9 cellular contexts compared by ENCODE assay signal in the genomic region with DNA sequence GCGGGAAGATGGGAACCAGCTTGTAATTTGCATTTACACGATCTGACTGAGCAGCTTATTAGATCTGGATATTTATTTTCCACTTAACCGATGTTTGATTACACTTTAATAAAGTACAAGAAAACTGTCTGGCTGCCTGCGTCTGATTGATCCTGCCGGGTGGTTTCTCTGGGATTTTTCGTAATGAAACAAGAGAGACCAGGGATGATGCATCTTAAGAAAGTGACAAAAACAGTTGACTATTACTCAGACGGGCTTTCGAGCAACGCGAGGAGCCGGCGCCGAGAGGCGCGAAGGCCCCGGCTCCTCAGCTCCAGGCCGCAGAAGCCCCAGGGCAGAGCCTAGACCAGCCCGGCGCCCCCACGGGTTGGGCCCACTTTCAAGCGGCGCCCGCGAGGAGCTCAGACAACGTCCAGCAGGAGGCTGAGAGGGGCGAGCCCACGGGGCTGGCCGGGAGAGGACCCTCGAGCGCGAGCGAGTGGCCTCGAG.
DNase-seq lines count a peak whose midpoint lies in the region; ATAC-seq, FAIRE-seq and TF ChIP-seq lines count a peak whose summit lies in the region.
"Had no signal": no experiment of that assay in that cellular context is flagged by ENCODE, and none has a peak within 500 bp of the region (broad histone marks: within the 10 kb centered on the region; RNA-seq: fewer than 3 reads in every experiment).

No MANE protein-coding gene starts in this region.

- no peak for TF ChIP-seq POLR2A in K562 (conservative IDR thresholded peaks at IDR 0.05)
- TF ChIP-seq POLR2A in suprapubic skin (IDR thresholded peaks at IDR 0.05): no peak

- H3K36me3 Mint-ChIP-seq in activated T-helper 2 cell treated with anti-CD3 and anti-CD28 coated beads, Interferon-gamma antibody, Interleukin-2, Interleukin-4, amounts not matched to agents 10 μg/mL and 5 μg/mL and 100 μg/mL, durations not matched to agents 14 hours and 24 hours and 36 hours (ENCODE audit: low read depth): no peaks in the 10 kb centered on the region

- no peak overlapping the region for H3K4me2 ChIP-seq in K562 (ENCODE audit: insufficient read depth, low read length)

- WGBS in K562 (ENCODE audit: insufficient coverage, low coverage, missing lambda C conversion rate): 94% methylated on average over 14 of the region's 33 CpGs
- 6 to 9% methylated on average over 33 of the region's 33 CpGs for WGBS in lung, 2 donors
- 16% methylated on average over 20 of the region's 33 CpGs for WGBS in suprapubic skin

- TF ChIP-seq EP300 in K562 (IDR thresholded peaks at IDR 0.05; ENCODE audit: low read length): no peak
- TF ChIP-seq EP300 in suprapubic skin (IDR thresholded peaks at IDR 0.05): no peak

- in situ Hi-C loops in K562 (cut with MboI): no loop called here

- intact Hi-C loops in K562 (cut with micrococcal nuclease): no loop called here
- intact Hi-C loops in activated T-helper 2 cell treated with anti-CD3 and anti-CD28 coated beads, Interferon-gamma antibody, Interleukin-2, Interleukin-4, amounts not matched to agents 10 μg/mL and 5 μg/mL and 100 μg/mL, durations not matched to agents 14 hours and 24 hours and 36 hours (cut with micrococcal nuclease): loop anchor here (2.0 kb wide), 1 partner anchor 112 kb away; no protein-coding TSS in a partner anchor

- H3K9me3 ChIP-seq in K562 (replicated peaks; ENCODE audit: control insufficient read depth, insufficient read depth, low read depth, low read length) (no peaks in the 10 kb centered on the region; the same call in 1 of the 2 replicates), lung (ENCODE audit: control insufficient read depth in 2 of 2, insufficient read depth in 1 of 2, low read length in 1 of 2) (peaks cover 0 to 6% of the 10 kb centered on the region in 2 donors), suprapubic skin (no peaks in the 10 kb centered on the region)
- H3K9me3 ChIP-seq: colonic mucosa had no signal

- ATAC-seq in K562 (no peak), lung (ENCODE audit: insufficient read depth, low FRiP score) (peak; percentile 32)

- H3K79me2 ChIP-seq in K562 (ENCODE audit: control insufficient read depth, insufficient read depth, low read length): peaks cover 16% of the 10 kb centered on the region; the same call in 1 of the 3 replicates

- DNase-seq in activated T-cell treated with anti-CD3 and anti-CD28 coated beads for 48 hours (ENCODE audit: low read depth) (peak; percentile 14), K562 (ENCODE audit: extremely low read depth in 1 of 4, low spot score in 3 of 4) (no peak), lung (ENCODE audit: low spot score) (no peak), suprapubic skin (ENCODE audit: low spot score in 2 of 2) (no peak), mucosa of gallbladder (ENCODE audit: low spot score) (no peak), putamen (ENCODE audit: low spot score) (no peak)
- DNase-seq in activated T-cell treated with anti-CD3 and anti-CD28 coated beads, Interleukin-2, amount 50 U/mL, for 1 hour: no peak
- no peak for DNase-seq in activated T-helper 2 cell treated with anti-CD3 and anti-CD28 coated beads, Interferon-gamma antibody, Interleukin-2, Interleukin-4, amounts not matched to agents 10 μg/mL and 5 μg/mL and 100 μg/mL, durations not matched to agents 14 hours and 24 hours and 36 hours (ENCODE audit: low spot score)
- DNase-seq: colonic mucosa had no signal

- no TSS peak for BruUV-seq in K562 (replicated peaks; lab: Mats Ljungman, UMichigan)

- POLR2A ChIA-PET in K562 (lab: Yijun Ruan, JAX): interaction anchor here (0.6 kb wide), 2 partner anchors 187 to 232 kb away, joined by 3 to 5 read pairs; partner anchors contain the start of gene ZNF644

- no peak overlapping the region for H3K9ac ChIP-seq in K562 (ENCODE audit: insufficient read depth in 1 of 2, low read depth in 2 of 2, low read length in 2 of 2)

- no peak for FAIRE-seq in K562 (lab: Jason Lieb, UNC)

- H3K4me1 Mint-ChIP-seq in activated T-helper 2 cell treated with anti-CD3 and anti-CD28 coated beads, Interferon-gamma antibody, Interleukin-2, Interleukin-4, amounts not matched to agents 10 μg/mL and 5 μg/mL and 100 μg/mL, durations not matched to agents 14 hours and 24 hours and 36 hours (ENCODE audit: low read depth): peaks cover 3% of the 10 kb centered on the region

- no peaks in the 10 kb centered on the region for H3K27me3 ChIP-seq in K562 (ENCODE audit: control insufficient read depth in 2 of 2, insufficient read depth in 2 of 2, low read length in 2 of 2)
- H3K27me3 ChIP-seq in lung (ENCODE audit: control insufficient read depth, insufficient read depth): no peaks in the 10 kb centered on the region
- H3K27me3 ChIP-seq in suprapubic skin: peaks cover 96% of the 10 kb centered on the region

- H3K27ac Mint-ChIP-seq in activated T-helper 2 cell treated with anti-CD3 and anti-CD28 coated beads, Interferon-gamma antibody, Interleukin-2, Interleukin-4, amounts not matched to agents 10 μg/mL and 5 μg/mL and 100 μg/mL, durations not matched to agents 14 hours and 24 hours and 36 hours: no peak overlapping the region

- TF ChIP-seq RAD21 in K562 (CRISPR knock-in tag; conservative IDR thresholded peaks at IDR 0.05 in 1 of 2, IDR thresholded peaks at IDR 0.05 in 1 of 2): no peak

- H3K4me3 ChIP-seq in K562 (no peak overlapping the region), lung (no peak overlapping the region), suprapubic skin (peak overlapping the region; percentile 36)

- H3K9me1 ChIP-seq in K562 (ENCODE audit: control insufficient read depth, insufficient read depth, low read length): no peaks in the 10 kb centered on the region

- H3K9me3 Mint-ChIP-seq in activated T-helper 2 cell treated with anti-CD3 and anti-CD28 coated beads, Interferon-gamma antibody, Interleukin-2, Interleukin-4, amounts not matched to agents 10 μg/mL and 5 μg/mL and 100 μg/mL, durations not matched to agents 14 hours and 24 hours and 36 hours: no peaks in the 10 kb centered on the region

- no peak overlapping the region for H3K27ac ChIP-seq in K562 (ENCODE audit: extremely low read depth, low read depth, low read length)
- no peak overlapping the region for H3K27ac ChIP-seq in lung (ENCODE audit: low read depth in 1 of 2, low read length in 1 of 2)
- H3K27ac ChIP-seq in suprapubic skin: no peak overlapping the region
- H3K27ac ChIP-seq: colonic mucosa had no signal

- CTCF ChIA-PET in K562 (lab: Yijun Ruan, JAX; ENCODE audit: low intra/inter-chr PET ratio): no interaction called here

- H2AFZ ChIP-seq in K562 (ENCODE audit: low read depth, low read length): no peak overlapping the region

- H4K20me1 ChIP-seq in K562 (replicated peaks; ENCODE audit: control insufficient read depth, insufficient read depth, low read length): no peaks in the 10 kb centered on the region

- no peak for TF ChIP-seq CTCF in K562 (IDR thresholded peaks at IDR 0.05 in 2 of 3, conservative IDR thresholded peaks at IDR 0.05 in 1 of 3; ENCODE audit: insufficient read depth in 2 of 3, low read depth in 1 of 3, low read length in 3 of 3)
- TF ChIP-seq CTCF in lung (IDR thresholded peaks at IDR 0.05; ENCODE audit: control extremely low read depth, extremely low read depth): no peak
- TF ChIP-seq CTCF in suprapubic skin (IDR thresholded peaks at IDR 0.05): no peak

- H3K36me3 ChIP-seq in K562 (ENCODE audit: control insufficient read depth, insufficient read depth, low read length) (peaks cover 27% of the 10 kb centered on the region), lung (ENCODE audit: control insufficient read depth in 2 of 2, insufficient read depth in 2 of 2, low read length in 2 of 2) (peaks cover 0 to 2% of the 10 kb centered on the region in 2 donors), suprapubic skin (no peaks in the 10 kb centered on the region)
- H3K36me3 ChIP-seq: colonic mucosa had no signal

- peaks cover 8 to 9% of the 10 kb centered on the region in 2 experiments; a peak in 4 of 5 replicates for H3K4me1 ChIP-seq in K562 (replicated peaks in 1 of 2; ENCODE audit: control insufficient read depth in 2 of 2, insufficient read depth in 2 of 2, low read length in 2 of 2)
- peaks cover 4 to 15% of the 10 kb centered on the region in 2 donors for H3K4me1 ChIP-seq in lung (ENCODE audit: control insufficient read depth in 2 of 2, insufficient read depth in 2 of 2, low read length in 2 of 2)
- peaks cover 24% of the 10 kb centered on the region for H3K4me1 ChIP-seq in suprapubic skin

- H3K4me3 Mint-ChIP-seq in activated T-helper 2 cell treated with anti-CD3 and anti-CD28 coated beads, Interferon-gamma antibody, Interleukin-2, Interleukin-4, amounts not matched to agents 10 μg/mL and 5 μg/mL and 100 μg/mL, durations not matched to agents 14 hours and 24 hours and 36 hours (ENCODE audit: low read depth): no peak overlapping the region

- peaks cover 87% of the 10 kb centered on the region for H3K27me3 Mint-ChIP-seq in activated T-helper 2 cell treated with anti-CD3 and anti-CD28 coated beads, Interferon-gamma antibody, Interleukin-2, Interleukin-4, amounts not matched to agents 10 μg/mL and 5 μg/mL and 100 μg/mL, durations not matched to agents 14 hours and 24 hours and 36 hours (ENCODE audit: low read depth)

TF ChIP-seq in K562, 482 proteins besides CTCF, POLR2A, EP300 and RAD21:
- TF ChIP-seq POLR2G (IDR thresholded peaks at IDR 0.05; ENCODE audit: low read depth, low read length) (0 out of 2 replicates have a peak, but pooled peaks have one; percentile 20), E2F3 (CRISPR knock-in tag; IDR thresholded peaks at IDR 0.05) (no peak)
